ENCODE assay signal across 17 cellular contexts in the genomic region with DNA sequence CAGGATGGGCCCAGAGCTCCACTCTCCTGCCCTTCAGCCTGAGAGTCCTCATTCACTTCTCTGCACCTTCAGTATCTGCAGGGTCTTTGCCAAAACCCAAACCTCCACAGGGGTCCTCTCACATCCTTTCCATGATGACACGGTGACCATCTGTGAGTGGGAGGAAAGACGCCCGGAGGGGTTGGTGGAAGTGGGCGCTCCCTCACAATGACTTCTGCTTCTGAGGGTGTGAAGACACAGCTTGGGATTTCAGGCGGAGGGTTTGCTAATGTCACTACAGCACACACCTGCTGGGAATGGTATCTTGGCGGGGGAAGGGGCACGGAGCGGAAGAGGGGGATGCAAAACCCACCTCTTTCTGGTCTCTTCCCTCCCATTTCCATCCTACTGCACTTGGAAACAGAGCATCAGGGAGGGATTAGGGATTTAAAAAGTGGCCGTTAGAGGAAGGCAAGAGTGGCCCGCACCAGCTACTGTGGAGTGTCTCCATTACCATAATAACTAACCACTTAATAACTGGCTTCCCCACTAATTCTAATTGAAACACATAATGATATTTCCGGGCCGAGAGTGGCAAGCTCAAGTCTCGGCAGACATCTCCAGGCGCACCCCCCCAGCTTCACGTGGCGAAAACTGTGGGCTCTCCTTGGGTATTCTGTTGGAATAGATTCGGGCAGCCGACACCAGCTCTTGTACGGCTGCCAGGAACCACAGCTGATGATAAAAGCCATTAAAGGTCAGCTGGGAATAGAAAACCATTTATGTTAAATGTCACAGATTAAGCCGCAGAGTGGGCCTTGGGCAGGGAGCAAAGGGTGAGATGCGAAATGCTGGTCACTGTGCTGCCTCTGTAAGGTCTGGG.
DNase-seq lines count a peak whose midpoint lies in the region; ATAC-seq and TF ChIP-seq lines count a peak whose summit lies in the region.
"Had no signal": no experiment of that assay in that cellular context is flagged by ENCODE, and none has a peak within 500 bp of the region (broad histone marks: within the 10 kb centered on the region; RNA-seq: fewer than 3 reads in every experiment).

No MANE protein-coding gene starts in this region.

- no peaks in the 10 kb centered on the region for H3K9me3 ChIP-seq in A673 (ENCODE audit: low read depth, low read length, poor library complexity, severe bottlenecking)
- no peaks in the 10 kb centered on the region for H3K9me3 ChIP-seq in testis
- H3K9me3 ChIP-seq: ovary had no signal

- peaks cover 19% of the 10 kb centered on the region for H3K27me3 ChIP-seq in A673 (replicated peaks; ENCODE audit: insufficient read depth, low read depth, low read length, poor library complexity)
- no peaks in the 10 kb centered on the region for H3K27me3 ChIP-seq in GM23338 (ENCODE audit: insufficient read depth)
- no peaks in the 10 kb centered on the region for H3K27me3 ChIP-seq in testis
- H3K27me3 ChIP-seq: ovary had no signal

- intact Hi-C loops in A673 (cut with micrococcal nuclease; ENCODE audit: unreplicated experiment) (no loop called here), testis (cut with DNase I; ENCODE audit: low total_unique reads) (no loop called here)

- BruUV-seq in A673 (replicated peaks; lab: Mats Ljungman, UMichigan) = no TSS peak

- H3K36me3 Mint-ChIP-seq in GM23338 (ENCODE audit: low read depth) (no peaks in the 10 kb centered on the region; the same call in 2 of the 3 replicates), chondrocyte (ENCODE audit: low read depth) (peaks cover 2% of the 10 kb centered on the region)

- no peak for TF ChIP-seq CTCF in A673 (conservative IDR thresholded peaks at IDR 0.05; ENCODE audit: low read depth, low read length)
- TF ChIP-seq CTCF in GM23338 (conservative IDR thresholded peaks at IDR 0.05; ENCODE audit: low read depth in 2 of 2) = no peak
- TF ChIP-seq CTCF in chondrocyte (IDR thresholded peaks at IDR 0.05) = no peak
- TF ChIP-seq CTCF in testis (IDR thresholded peaks at IDR 0.05) = no peak

- no peak overlapping the region for H3K27ac ChIP-seq in A673 (ENCODE audit: low read depth, low read length, poor library complexity, severe bottlenecking)
- no peak overlapping the region for H3K27ac ChIP-seq in GM23338 (ENCODE audit: low read depth)
- H3K27ac ChIP-seq in testis = no peak overlapping the region
- H3K27ac ChIP-seq: epithelial cell of prostate, ovary had no signal

- H3K4me3 Mint-ChIP-seq in GM23338 (no peak overlapping the region; the same call in 2 of the 3 replicates), chondrocyte (ENCODE audit: unreplicated experiment) (no peak overlapping the region)
- H3K4me3 Mint-ChIP-seq: central memory CD8-positive, alpha-beta T cell; stimulated activated naive CD8-positive, alpha-beta T cell treated with anti-CD3 and anti-CD28 coated beads, Interleukin-15, Interleukin-2, amounts not matched to agents 100 ng/mL and 50 ng/mL, for 24 hours; T-helper 17 cell had no signal

- CTCF ChIA-PET in A673 (lab: Charles Lee) = no interaction called here

- H3F3A ChIP-seq in GM23338 (replicated peaks; ENCODE audit: low read depth) = no peaks in the 10 kb centered on the region

- no peaks in the 10 kb centered on the region for H4K20me1 ChIP-seq in GM23338 (replicated peaks; ENCODE audit: insufficient read depth)

- TF ChIP-seq POLR2A in testis (IDR thresholded peaks at IDR 0.05) (no peak), erythroblast (IDR thresholded peaks at IDR 0.05; ENCODE audit: low read length) (no peak)

- no peaks in the 10 kb centered on the region for H3K36me3 ChIP-seq in A673 (ENCODE audit: insufficient read depth, low read length, poor library complexity, severe bottlenecking)
- no peaks in the 10 kb centered on the region for H3K36me3 ChIP-seq in GM23338 (ENCODE audit: insufficient read depth)
- no peaks in the 10 kb centered on the region for H3K36me3 ChIP-seq in testis (ENCODE audit: low read depth, missing control alignments)
- H3K36me3 ChIP-seq: ovary had no signal

- peak overlapping the region; percentile 65; the same call in 1 of the 2 replicates for H3K4me2 ChIP-seq in GM23338

- no peak for ATAC-seq in GM23338
- ATAC-seq: T-helper 17 cell had no signal

- DNase-seq in A673 (ENCODE audit: low spot score) (peak; percentile 33), GM23338 (ENCODE audit: low spot score) (no peak), NCI-H345 (lab: John Stamatoyannopoulos, UW) (peak; percentile 63), chondrocyte (ENCODE audit: low spot score) (no peak), T-helper 9 cell (no peak), testis (no peak), activated gamma-delta T cell treated with Interleukin-2 at 50 U/mL for 16 hours (no peak), erythroblast (lab: John Stamatoyannopoulos, UW) (no peak)
- DNase-seq: DND-41, head of caudate nucleus, KG1, NCI-H2029 treated with DMSO at 0.1 percent for 48 hours, ovary, T-helper 17 cell had no signal

- H3K9me2 ChIP-seq in GM23338 (ENCODE audit: insufficient read depth) = no peaks in the 10 kb centered on the region

- H3K27me3 Mint-ChIP-seq in GM23338 (ENCODE audit: insufficient read depth, low read depth, poor library complexity) (peaks cover 10% of the 10 kb centered on the region), chondrocyte (ENCODE audit: low read depth) (peaks cover 59% of the 10 kb centered on the region)
- H3K27me3 Mint-ChIP-seq: stimulated activated naive CD8-positive, alpha-beta T cell treated with anti-CD3 and anti-CD28 coated beads, Interleukin-15, Interleukin-2, amounts not matched to agents 100 ng/mL and 50 ng/mL, for 24 hours had no signal

- H3K27ac Mint-ChIP-seq in GM23338 = no peak overlapping the region
- peak overlapping the region; percentile 45 for H3K27ac Mint-ChIP-seq in chondrocyte (ENCODE audit: unreplicated experiment)
- H3K27ac Mint-ChIP-seq: stimulated activated naive CD8-positive, alpha-beta T cell treated with anti-CD3 and anti-CD28 coated beads, Interleukin-15, Interleukin-2, amounts not matched to agents 100 ng/mL and 50 ng/mL, for 24 hours; T-helper 17 cell had no signal

- H3K4me3 ChIP-seq in A673 (ENCODE audit: low read depth, low read length, poor library complexity, severe bottlenecking) = no peak overlapping the region
- no peak overlapping the region for H3K4me3 ChIP-seq in GM23338
- no peak overlapping the region for H3K4me3 ChIP-seq in testis
- H3K4me3 ChIP-seq: ovary had no signal

- H3K4me1 ChIP-seq in A673 (ENCODE audit: insufficient read depth, low read length, poor library complexity, severe bottlenecking) (peaks cover 4% of the 10 kb centered on the region), GM23338 (ENCODE audit: insufficient read depth) (no peaks in the 10 kb centered on the region; the same call in 1 of the 2 replicates), testis (no peaks in the 10 kb centered on the region)

- no peaks in the 10 kb centered on the region for H3K79me2 ChIP-seq in GM23338 (replicated peaks; ENCODE audit: insufficient read depth)

- POLR2A ChIA-PET in A673 (lab: Charles Lee; ENCODE audit: low non-redundant PET) = no interaction called here

- H3K4me1 Mint-ChIP-seq in GM23338 = peaks cover 23% of the 10 kb centered on the region
- peaks cover 4% of the 10 kb centered on the region for H3K4me1 Mint-ChIP-seq in chondrocyte (ENCODE audit: low read depth)

- no peaks in the 10 kb centered on the region for H3K9me3 Mint-ChIP-seq in GM23338
- no peaks in the 10 kb centered on the region for H3K9me3 Mint-ChIP-seq in chondrocyte (ENCODE audit: low read depth)
- H3K9me3 Mint-ChIP-seq: stimulated activated naive CD8-positive, alpha-beta T cell treated with anti-CD3 and anti-CD28 coated beads, Interleukin-15, Interleukin-2, amounts not matched to agents 100 ng/mL and 50 ng/mL, for 24 hours had no signal

- 69 to 74% methylated on average over 18 to 21 of the region's 21 CpGs for WGBS in testis, 2 donors

- H2AFZ ChIP-seq in GM23338 = no peak overlapping the region

TF ChIP-seq in GM23338, 12 proteins besides CTCF, POLR2A, EP300 and RAD21 (continues in another document):
- TF ChIP-seq EZH2 (IDR thresholded peaks at IDR 0.05; ENCODE audit: low read depth, unreplicated experiment) (no peak), ZNF114 (CRISPR knock-in tag; IDR thresholded peaks at IDR 0.05) (no peak), STAT1 (IDR thresholded peaks at IDR 0.05; ENCODE audit: unreplicated experiment) (no peak), ZNF331 (CRISPR knock-in tag; IDR thresholded peaks at IDR 0.05; ENCODE audit: low read depth) (no peak)
- TF ChIP-seq, protein P1, sequence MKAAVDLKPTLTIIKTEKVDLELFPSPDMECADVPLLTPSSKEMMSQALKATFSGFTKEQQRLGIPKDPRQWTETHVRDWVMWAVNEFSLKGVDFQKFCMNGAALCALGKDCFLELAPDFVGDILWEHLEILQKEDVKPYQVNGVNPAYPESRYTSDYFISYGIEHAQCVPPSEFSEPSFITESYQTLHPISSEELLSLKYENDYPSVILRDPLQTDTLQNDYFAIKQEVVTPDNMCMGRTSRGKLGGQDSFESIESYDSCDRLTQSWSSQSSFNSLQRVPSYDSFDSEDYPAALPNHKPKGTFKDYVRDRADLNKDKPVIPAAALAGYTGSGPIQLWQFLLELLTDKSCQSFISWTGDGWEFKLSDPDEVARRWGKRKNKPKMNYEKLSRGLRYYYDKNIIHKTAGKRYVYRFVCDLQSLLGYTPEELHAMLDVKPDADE (IDR thresholded peaks at IDR 0.05) = no peak

Comparison
In these comparisons a context has a peak if more than half of its experiments do, and no peak if none do; other contexts are left out.
1. DNase-seq: peak in A673 (single experiment) and NCI-H345 (single experiment); none in GM23338 (single experiment), chondrocyte (single experiment), T-helper 9 cell (single experiment), testis (single experiment), activated gamma-delta T cell treated with Interleukin-2 at 50 U/mL for 16 hours (single experiment) and erythroblast (0 of 2).